ENCODE assay signal across 8 cellular contexts in genomic region chr11:43643898-43644625, GRCh38. TPM values are rescaled to one million over a fixed set of nuclear protein-coding genes. Genes with fewer than 3 reads are reported as not detected.
A peak's percentile ranks its signal among the peaks of the same experiment; 100 is the strongest.
DNase-seq lines count a peak whose midpoint lies in the region; ATAC-seq, FAIRE-seq and TF ChIP-seq lines count a peak whose summit lies in the region.

No MANE protein-coding gene starts in this region.

- no peaks in the 10 kb centered on the region for H4K20me1 ChIP-seq in astrocyte (ENCODE audit: insufficient read depth, low read length)

- H3K36me3 ChIP-seq in astrocyte (ENCODE audit: insufficient read depth, low read length) (no peaks in the 10 kb centered on the region), aorta (ENCODE audit: control insufficient read depth in 1 of 2, insufficient read depth in 2 of 2, low read length in 1 of 2) (no peaks in the 10 kb centered on the region)

- peak; percentile 95 for ATAC-seq in GM18499 (IDR thresholded peaks at IDR 0.05; ENCODE audit: insufficient read depth, unreplicated experiment)
- peak; percentile 100 for ATAC-seq in HG02885 (IDR thresholded peaks at IDR 0.05; ENCODE audit: poor library complexity, unreplicated experiment)
- peak; percentile 99 for ATAC-seq in aorta (ENCODE audit: low FRiP score)

- no peaks in the 10 kb centered on the region for H3K9me3 Mint-ChIP-seq in astrocyte (ENCODE audit: unreplicated experiment)

- peaks cover 5% of the 10 kb centered on the region for H3K4me1 ChIP-seq in astrocyte (ENCODE audit: insufficient read depth, low read length)
- peaks cover 0 to 6% of the 10 kb centered on the region in 2 donors for H3K4me1 ChIP-seq in aorta (ENCODE audit: control insufficient read depth in 1 of 2, insufficient read depth in 2 of 2, low read length in 2 of 2)

- peak overlapping the region; percentile 99 for H2AFZ ChIP-seq in astrocyte (ENCODE audit: low read depth, low read length)

- intact Hi-C loops in aorta (cut with DNase I), result loop anchor here (5.0 kb wide), 2 partner anchors 43 to 93 kb away; no protein-coding TSS in a partner anchor

- H3K4me1 Mint-ChIP-seq in astrocyte (ENCODE audit: low read depth, unreplicated experiment), result peaks cover 4% of the 10 kb centered on the region

- no peaks in the 10 kb centered on the region for H3K9me3 ChIP-seq in astrocyte (ENCODE audit: insufficient read depth, low read depth, low read length)
- no peaks in the 10 kb centered on the region for H3K9me3 ChIP-seq in aorta (ENCODE audit: control insufficient read depth, low read length)

- H3K36me3 Mint-ChIP-seq in astrocyte (ENCODE audit: low read depth, unreplicated experiment), result no peaks in the 10 kb centered on the region

- H3K27me3 ChIP-seq in astrocyte (ENCODE audit: insufficient read depth, low read length) (peaks cover 10% of the 10 kb centered on the region), aorta (ENCODE audit: control insufficient read depth in 1 of 2, insufficient read depth in 2 of 2, low read length in 1 of 2) (no peaks in the 10 kb centered on the region)

- DNase-seq in NCI-H1694 (lab: John Stamatoyannopoulos, UW) (peak; percentile 32), T-helper 2 cell (peak; percentile 68 to 96 (median 79)), astrocyte (ENCODE audit: low read depth) (peak; percentile 81), hepatic stellate cell (ENCODE audit: low spot score) (peak; percentile 79), putamen (ENCODE audit: low spot score) (peak; percentile 87), aorta (peak; percentile 90 to 94)

- 0 to 1% methylated on average over 33 of the region's 33 CpGs for WGBS in aorta, 2 donors

- no peak for TF ChIP-seq CTCF in astrocyte (IDR thresholded peaks at IDR 0.05; ENCODE audit: insufficient read depth, low read depth, low read length)

- no peaks in the 10 kb centered on the region for H3K27me3 Mint-ChIP-seq in astrocyte (ENCODE audit: low read depth, unreplicated experiment)

- peaks cover 25% of the 10 kb centered on the region for H3K79me2 ChIP-seq in astrocyte (ENCODE audit: insufficient read depth, low read length)

- H3K27ac Mint-ChIP-seq in astrocyte (ENCODE audit: unreplicated experiment), result peak overlapping the region; percentile 58

- H3K27ac ChIP-seq in astrocyte (ENCODE audit: low read depth, low read length) (peak overlapping the region; percentile 89), aorta (ENCODE audit: low read depth in 1 of 2, low read length in 2 of 2) (no peak overlapping the region)

- peak; percentile 41 for FAIRE-seq in astrocyte (lab: Jason Lieb, UNC)

- H3K4me2 ChIP-seq in astrocyte (ENCODE audit: low read length), result peak overlapping the region; percentile 95

- peak overlapping the region; percentile 98 for H3K4me3 Mint-ChIP-seq in astrocyte (ENCODE audit: unreplicated experiment)

- H3K9ac ChIP-seq in astrocyte (ENCODE audit: low read length), result peak overlapping the region; percentile 96

- H3K4me3 ChIP-seq in astrocyte (ENCODE audit: insufficient read depth, low read depth, low read length), result peak overlapping the region; percentile 98
- peak overlapping the region; percentile 79 to 94 for H3K4me3 ChIP-seq in aorta (ENCODE audit: low read length in 2 of 2)

RNA-seq across cellular contexts. Expression of gene HSD17B12, which starts 36.5 kb away (rescaled TPM):
- 127 and 132 TPM in 2 replicates for total RNA-seq in astrocyte
- 100 to 1,000 TPM; 106 to 108 TPM for total RNA-seq in aorta
- polyA plus RNA-seq in aorta, result 10 to 100 TPM; 62.2 to 68.5 TPM

Comparison
In these comparisons a context has a peak if more than half of its experiments do, and no peak if none do; other contexts are left out.
1. DNase-seq: peak in every context shown above with its lines; median percentile 92 in aorta; 87 in putamen; 81 in astrocyte; 79 in T-helper 2 cell; 79 in hepatic stellate cell; 32 in NCI-H1694.